ENCODE assay signal across 7 cellular contexts in genomic region chr11:126063510-126063858, GRCh38. TPM values are rescaled to one million over a fixed set of nuclear protein-coding genes. Genes with fewer than 3 reads are reported as not detected.
DNase-seq lines count a peak whose midpoint lies in the region; ATAC-seq and TF ChIP-seq lines count a peak whose summit lies in the region.

No MANE protein-coding gene starts in this region.

- H3K36me3 ChIP-seq in iPS-18a (ENCODE audit: control insufficient read depth, low read depth, low read length) (no peaks in the 10 kb centered on the region), smooth muscle cell (ENCODE audit: low read depth) (no peaks in the 10 kb centered on the region)

- WGBS in smooth muscle cell (ENCODE audit: low lambda C conversion rate): 35% methylated on average over 10 of the region's 10 CpGs

- H3K9me3 Mint-ChIP-seq in HFFc6: no peaks in the 10 kb centered on the region
- H3K9me3 Mint-ChIP-seq in activated CD4-positive, alpha-beta memory T cell treated with anti-CD3 and anti-CD28 coated beads, Interleukin-2, amount 10 ng/mL, durations not matched to agents 7 days and 5 days: no peaks in the 10 kb centered on the region

- TF ChIP-seq CTCF in HFFc6 (IDR thresholded peaks at IDR 0.05): no peak
- no peak for TF ChIP-seq CTCF in smooth muscle cell (IDR thresholded peaks at IDR 0.05; ENCODE audit: borderline replicate concordance, insufficient read depth, poor library complexity, severe bottlenecking)

- peaks cover 6% of the 10 kb centered on the region for H3F3A ChIP-seq in smooth muscle cell (ENCODE audit: low read depth)

- H3K4me1 Mint-ChIP-seq in HFFc6 (ENCODE audit: low read depth): peaks cover 6% of the 10 kb centered on the region
- H3K4me1 Mint-ChIP-seq in activated CD4-positive, alpha-beta memory T cell treated with anti-CD3 and anti-CD28 coated beads, Interleukin-2, amount 10 ng/mL, durations not matched to agents 7 days and 5 days: peaks cover 11% of the 10 kb centered on the region

- H3K4me3 ChIP-seq in iPS-18a (ENCODE audit: low read length) (peak overlapping the region; percentile 51), smooth muscle cell (peak overlapping the region; percentile 96)

- CTCF ChIA-PET in activated CD4-positive, alpha-beta memory T cell treated with anti-CD3 and anti-CD28 coated beads, Interleukin-2, amount 10 ng/mL, durations not matched to agents 7 days and 5 days (lab: Charles Lee): no interaction called here

- H3K27me3 ChIP-seq in iPS-18a (ENCODE audit: control insufficient read depth, insufficient read depth, low read length) (no peaks in the 10 kb centered on the region), smooth muscle cell (ENCODE audit: low read depth) (peaks cover 12% of the 10 kb centered on the region)

- peak overlapping the region; percentile 87 for H3K4me3 Mint-ChIP-seq in HFFc6
- peak overlapping the region; percentile 76 for H3K4me3 Mint-ChIP-seq in activated CD4-positive, alpha-beta memory T cell treated with anti-CD3 and anti-CD28 coated beads, Interleukin-2, amount 10 ng/mL, durations not matched to agents 7 days and 5 days

- H3K4me1 ChIP-seq in iPS-18a (ENCODE audit: control insufficient read depth, low read depth, low read length) (peaks cover 21% of the 10 kb centered on the region), smooth muscle cell (ENCODE audit: low read depth) (peaks cover 22% of the 10 kb centered on the region)

- no peak overlapping the region for H3K27ac Mint-ChIP-seq in HFFc6
- no peak overlapping the region for H3K27ac Mint-ChIP-seq in activated CD4-positive, alpha-beta memory T cell treated with anti-CD3 and anti-CD28 coated beads, Interleukin-2, amount 10 ng/mL, durations not matched to agents 7 days and 5 days

- H3K9ac ChIP-seq in iPS-18a (ENCODE audit: low read length): no peak overlapping the region
- H3K9ac ChIP-seq in smooth muscle cell (ENCODE audit: low read depth): no peak overlapping the region

- peaks cover 6% of the 10 kb centered on the region for H4K20me1 ChIP-seq in smooth muscle cell (ENCODE audit: low read depth)

- DNase-seq in HFFc6 (no peak), smooth muscle cell (lab: John Stamatoyannopoulos, UW; ENCODE audit: unreplicated experiment) (no peak), AG08395 (ENCODE audit: low spot score) (no peak)
- no peak for DNase-seq in activated CD4-positive, alpha-beta memory T cell treated with anti-CD3 and anti-CD28 coated beads, Interleukin-2, amount 10 ng/mL, durations not matched to agents 7 days and 5 days
- DNase-seq in stimulated activated CD4-positive, alpha-beta T cell treated with anti-CD3 and anti-CD28 coated beads, Interleukin-4, amount 100 ng/mL, for 1 hour: no peak

- no peak for ATAC-seq in GM21529 (IDR thresholded peaks at IDR 0.05; ENCODE audit: unreplicated experiment)

- H3K79me2 ChIP-seq in smooth muscle cell (ENCODE audit: low read depth): no peaks in the 10 kb centered on the region

- H2AFZ ChIP-seq in smooth muscle cell (ENCODE audit: low read depth): peak overlapping the region; percentile 93

- H3K36me3 Mint-ChIP-seq in HFFc6 (ENCODE audit: low read depth): no peaks in the 10 kb centered on the region
- H3K36me3 Mint-ChIP-seq in activated CD4-positive, alpha-beta memory T cell treated with anti-CD3 and anti-CD28 coated beads, Interleukin-2, amount 10 ng/mL, durations not matched to agents 7 days and 5 days (ENCODE audit: low read depth): no peaks in the 10 kb centered on the region

- H3K27ac ChIP-seq in iPS-18a (ENCODE audit: low read length) (no peak overlapping the region), smooth muscle cell (ENCODE audit: low read depth) (no peak overlapping the region)

- H3K4me2 ChIP-seq in smooth muscle cell: peak overlapping the region; percentile 99

- POLR2A ChIA-PET in activated CD4-positive, alpha-beta memory T cell treated with anti-CD3 and anti-CD28 coated beads, Interleukin-2, amount 10 ng/mL, durations not matched to agents 7 days and 5 days (lab: Charles Lee): no interaction called here

- peaks cover 25% of the 10 kb centered on the region for H3K27me3 Mint-ChIP-seq in HFFc6 (ENCODE audit: insufficient read depth)
- H3K27me3 Mint-ChIP-seq in activated CD4-positive, alpha-beta memory T cell treated with anti-CD3 and anti-CD28 coated beads, Interleukin-2, amount 10 ng/mL, durations not matched to agents 7 days and 5 days: peaks cover 41% of the 10 kb centered on the region

- no peaks in the 10 kb centered on the region for H3K9me3 ChIP-seq in iPS-18a (ENCODE audit: control insufficient read depth, low read depth, low read length)
- H3K9me3 ChIP-seq in smooth muscle cell (replicated peaks; ENCODE audit: low read depth): no peaks in the 10 kb centered on the region

RNA-seq across cellular contexts. Expression of gene CDON, which starts 0.8 kb away (rescaled TPM):
- 1 to 10 TPM; 1.3 to 2.0 (median 1.9) TPM for total RNA-seq in HFFc6 (2021; fragmentation: NEBNext Ultra II Directional; extraction: Animal tissue kit (Norgen Biotek cat#: 25700))
- 1 to 10 TPM; 1.7 to 1.8 TPM for total RNA-seq in activated CD4-positive, alpha-beta memory T cell treated with anti-CD3 and anti-CD28 coated beads, Interleukin-2, amount 10 ng/mL, durations not matched to agents 7 days and 5 days
- total RNA-seq in smooth muscle cell: 14.8 and 21.1 TPM in 2 replicates
- polyA plus RNA-seq in smooth muscle cell: 1.6 and 7.0 TPM in 2 replicates
